In the genomic region with DNA sequence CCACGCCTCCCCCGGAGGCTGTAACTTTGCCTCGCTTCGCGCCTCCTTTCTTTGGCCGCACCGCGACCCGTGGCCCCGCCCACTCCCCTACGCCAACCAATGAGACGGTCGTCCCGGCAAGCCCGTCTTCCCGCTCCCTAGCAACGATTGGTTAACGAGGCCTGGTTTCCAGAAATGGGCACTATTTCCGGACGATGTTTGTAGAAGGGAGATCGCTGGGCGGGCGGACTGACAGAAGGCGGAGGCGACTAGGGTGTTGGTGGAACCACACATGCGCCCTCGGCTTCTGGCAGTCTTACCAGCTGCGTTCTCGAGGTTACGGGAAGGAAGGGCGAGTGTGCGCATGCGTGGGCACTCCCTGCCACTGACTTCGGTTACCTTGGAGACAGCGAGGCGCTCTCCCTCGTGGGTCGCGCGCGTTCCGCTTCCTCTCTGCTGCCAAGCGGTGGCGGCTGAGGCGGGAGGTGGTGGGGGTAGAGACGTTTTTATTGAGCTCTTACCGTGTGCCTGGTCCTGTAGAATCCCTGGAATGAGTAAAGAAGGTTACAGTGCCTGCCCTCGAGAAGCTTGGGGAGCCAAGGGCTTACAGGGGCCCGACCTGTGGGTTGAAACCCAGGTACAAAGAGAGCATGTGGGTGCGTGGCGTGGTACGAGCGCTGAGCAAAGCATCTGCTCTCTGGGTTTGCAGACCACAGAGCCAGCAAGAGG, we compare ENCODE assay signal across 1 cellular context.
TF ChIP-seq lines count a peak whose summit lies in the region.

No MANE protein-coding gene starts in this region.

TF ChIP-seq in HepG2, 621 proteins besides CTCF, POLR2A, EP300 and RAD21 (continued from another document and continues in another):
- TF ChIP-seq ERF (CRISPR knock-in tag; IDR thresholded peaks at IDR 0.05) (peak; percentile 56), ZNF512B (CRISPR knock-in tag; IDR thresholded peaks at IDR 0.05; ENCODE audit: borderline replicate concordance) (peak; percentile 77; the same call in 1 of the 2 replicates), ZNF143 (CRISPR knock-in tag; IDR thresholded peaks at IDR 0.05) (no peak), E2F2 (CRISPR knock-in tag; IDR thresholded peaks at IDR 0.05; ENCODE audit: borderline replicate concordance) (no peak), RFX5 (IDR thresholded peaks at IDR 0.05; ENCODE audit: low read depth, low read length) (peak; percentile 93), ZNF101 (CRISPR knock-in tag; IDR thresholded peaks at IDR 0.05; ENCODE audit: borderline replicate concordance, low read depth) (no peak; the same call in 1 of the 2 replicates), RCOR2 (CRISPR knock-in tag; IDR thresholded peaks at IDR 0.05) (no peak), TBP (CRISPR knock-in tag; IDR thresholded peaks at IDR 0.05) (no peak; the same call in 1 of the 2 replicates), ZNF354B (CRISPR knock-in tag; IDR thresholded peaks at IDR 0.05) (no peak), ZNF605 (CRISPR knock-in tag; IDR thresholded peaks at IDR 0.05) (peak; percentile 62; the same call in 1 of the 2 replicates), ZNF225 (CRISPR knock-in tag; IDR thresholded peaks at IDR 0.05) (no peak), ZNF207 (IDR thresholded peaks at IDR 0.05; ENCODE audit: borderline replicate concordance) (no peak), ZC3H13 (CRISPR knock-in tag; IDR thresholded peaks at IDR 0.05) (no peak), KMT2B (CRISPR knock-in tag; IDR thresholded peaks at IDR 0.05) (no peak; the same call in none of the 2 replicates), PTBP1 (IDR thresholded peaks at IDR 0.05; ENCODE audit: low read depth, low read length, poor library complexity, severe bottlenecking) (no peak), RFXAP (CRISPR knock-in tag; IDR thresholded peaks at IDR 0.05; ENCODE audit: borderline replicate concordance) (peak; percentile 99), TMF1 (CRISPR knock-in tag; IDR thresholded peaks at IDR 0.05; ENCODE audit: low read depth) (no peak), ZNF564 (CRISPR knock-in tag; IDR thresholded peaks at IDR 0.05) (no peak), CHCHD3 (CRISPR knock-in tag; IDR thresholded peaks at IDR 0.05) (no peak), DPF2 (CRISPR knock-in tag; IDR thresholded peaks at IDR 0.05; ENCODE audit: borderline replicate concordance, low read depth) (no peak), ZBTB42 (CRISPR knock-in tag; IDR thresholded peaks at IDR 0.05) (no peak), REL (CRISPR knock-in tag; conservative IDR thresholded peaks at IDR 0.05) (no peak), EEA1 (CRISPR knock-in tag; IDR thresholded peaks at IDR 0.05; ENCODE audit: borderline replicate concordance) (no peak), HOXA3 (CRISPR knock-in tag; IDR thresholded peaks at IDR 0.05) (no peak; the same call in 1 of the 2 replicates), ZNF205 (CRISPR knock-in tag; IDR thresholded peaks at IDR 0.05) (no peak; the same call in none of the 2 replicates), KAT7 (CRISPR knock-in tag; IDR thresholded peaks at IDR 0.05; ENCODE audit: borderline replicate concordance) (no peak), SATB2 (CRISPR knock-in tag; IDR thresholded peaks at IDR 0.05) (no peak), ZNF430 (CRISPR knock-in tag; IDR thresholded peaks at IDR 0.05) (no peak; the same call in 1 of the 2 replicates), ZKSCAN1 (IDR thresholded peaks at IDR 0.05; ENCODE audit: low read length) (no peak), ZNF224 (CRISPR knock-in tag; IDR thresholded peaks at IDR 0.05) (no peak), NRL (CRISPR knock-in tag; IDR thresholded peaks at IDR 0.05; ENCODE audit: borderline replicate concordance) (peak; percentile 63), ZNF678 (CRISPR knock-in tag; IDR thresholded peaks at IDR 0.05) (no peak; the same call in 1 of the 2 replicates), DNMT3B (CRISPR knock-in tag; conservative IDR thresholded peaks at IDR 0.05) (no peak), GABPA (IDR thresholded peaks at IDR 0.05; ENCODE audit: low read depth, low read length) (no peak), GABPA (CRISPR knock-in tag; IDR thresholded peaks at IDR 0.05; ENCODE audit: low read depth) (peak; percentile 74), SOX5 (CRISPR knock-in tag; IDR thresholded peaks at IDR 0.05; ENCODE audit: borderline replicate concordance) (no peak; the same call in 1 of the 2 replicates), HNRNPK (IDR thresholded peaks at IDR 0.05; ENCODE audit: low read depth, low read length, poor library complexity, severe bottlenecking) (no peak), HMG20B (CRISPR knock-in tag; conservative IDR thresholded peaks at IDR 0.05) (no peak), ZKSCAN5 (CRISPR knock-in tag; IDR thresholded peaks at IDR 0.05) (no peak), MATR3 (CRISPR knock-in tag; IDR thresholded peaks at IDR 0.05) (no peak), ZNF253 (CRISPR knock-in tag; IDR thresholded peaks at IDR 0.05; ENCODE audit: borderline replicate concordance) (no peak), ZFP36L2 (CRISPR knock-in tag; IDR thresholded peaks at IDR 0.05) (no peak), EHMT2 (IDR thresholded peaks at IDR 0.05; ENCODE audit: borderline replicate concordance, low read depth, low read length) (no peak; the same call in 1 of the 2 replicates), CHD2 (IDR thresholded peaks at IDR 0.05; ENCODE audit: low read depth, low read length) (no peak)
- TF ChIP-seq, protein P1, sequence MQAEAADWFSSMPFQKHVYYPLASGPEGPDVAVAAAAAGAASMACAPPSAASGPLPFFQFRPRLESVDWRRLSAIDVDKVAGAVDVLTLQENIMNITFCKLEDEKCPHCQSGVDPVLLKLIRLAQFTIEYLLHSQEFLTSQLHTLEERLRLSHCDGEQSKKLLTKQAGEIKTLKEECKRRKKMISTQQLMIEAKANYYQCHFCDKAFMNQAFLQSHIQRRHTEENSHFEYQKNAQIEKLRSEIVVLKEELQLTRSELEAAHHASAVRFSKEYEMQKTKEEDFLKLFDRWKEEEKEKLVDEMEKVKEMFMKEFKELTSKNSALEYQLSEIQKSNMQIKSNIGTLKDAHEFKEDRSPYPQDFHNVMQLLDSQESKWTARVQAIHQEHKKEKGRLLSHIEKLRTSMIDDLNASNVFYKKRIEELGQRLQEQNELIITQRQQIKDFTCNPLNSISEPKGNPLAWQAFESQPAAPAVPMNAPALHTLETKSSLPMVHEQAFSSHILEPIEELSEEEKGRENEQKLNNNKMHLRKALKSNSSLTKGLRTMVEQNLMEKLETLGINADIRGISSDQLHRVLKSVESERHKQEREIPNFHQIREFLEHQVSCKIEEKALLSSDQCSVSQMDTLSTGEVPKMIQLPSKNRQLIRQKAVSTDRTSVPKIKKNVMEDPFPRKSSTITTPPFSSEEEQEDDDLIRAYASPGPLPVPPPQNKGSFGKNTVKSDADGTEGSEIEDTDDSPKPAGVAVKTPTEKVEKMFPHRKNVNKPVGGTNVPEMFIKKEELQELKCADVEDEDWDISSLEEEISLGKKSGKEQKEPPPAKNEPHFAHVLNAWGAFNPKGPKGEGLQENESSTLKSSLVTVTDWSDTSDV (CRISPR knock-in tag; IDR thresholded peaks at IDR 0.05), result no peak
- TF ChIP-seq, protein P2, sequence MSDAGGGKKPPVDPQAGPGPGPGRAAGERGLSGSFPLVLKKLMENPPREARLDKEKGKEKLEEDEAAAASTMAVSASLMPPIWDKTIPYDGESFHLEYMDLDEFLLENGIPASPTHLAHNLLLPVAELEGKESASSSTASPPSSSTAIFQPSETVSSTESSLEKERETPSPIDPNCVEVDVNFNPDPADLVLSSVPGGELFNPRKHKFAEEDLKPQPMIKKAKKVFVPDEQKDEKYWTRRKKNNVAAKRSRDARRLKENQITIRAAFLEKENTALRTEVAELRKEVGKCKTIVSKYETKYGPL (CRISPR knock-in tag; IDR thresholded peaks at IDR 0.05), result no peak
- TF ChIP-seq, protein P3, sequence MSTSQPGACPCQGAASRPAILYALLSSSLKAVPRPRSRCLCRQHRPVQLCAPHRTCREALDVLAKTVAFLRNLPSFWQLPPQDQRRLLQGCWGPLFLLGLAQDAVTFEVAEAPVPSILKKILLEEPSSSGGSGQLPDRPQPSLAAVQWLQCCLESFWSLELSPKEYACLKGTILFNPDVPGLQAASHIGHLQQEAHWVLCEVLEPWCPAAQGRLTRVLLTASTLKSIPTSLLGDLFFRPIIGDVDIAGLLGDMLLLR (CRISPR knock-in tag; IDR thresholded peaks at IDR 0.05), result peak; percentile 93
- TF ChIP-seq, protein P4, sequence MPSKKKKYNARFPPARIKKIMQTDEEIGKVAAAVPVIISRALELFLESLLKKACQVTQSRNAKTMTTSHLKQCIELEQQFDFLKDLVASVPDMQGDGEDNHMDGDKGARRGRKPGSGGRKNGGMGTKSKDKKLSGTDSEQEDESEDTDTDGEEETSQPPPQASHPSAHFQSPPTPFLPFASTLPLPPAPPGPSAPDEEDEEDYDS (CRISPR knock-in tag; IDR thresholded peaks at IDR 0.05), result peak; percentile 94
- TF ChIP-seq, protein P5, sequence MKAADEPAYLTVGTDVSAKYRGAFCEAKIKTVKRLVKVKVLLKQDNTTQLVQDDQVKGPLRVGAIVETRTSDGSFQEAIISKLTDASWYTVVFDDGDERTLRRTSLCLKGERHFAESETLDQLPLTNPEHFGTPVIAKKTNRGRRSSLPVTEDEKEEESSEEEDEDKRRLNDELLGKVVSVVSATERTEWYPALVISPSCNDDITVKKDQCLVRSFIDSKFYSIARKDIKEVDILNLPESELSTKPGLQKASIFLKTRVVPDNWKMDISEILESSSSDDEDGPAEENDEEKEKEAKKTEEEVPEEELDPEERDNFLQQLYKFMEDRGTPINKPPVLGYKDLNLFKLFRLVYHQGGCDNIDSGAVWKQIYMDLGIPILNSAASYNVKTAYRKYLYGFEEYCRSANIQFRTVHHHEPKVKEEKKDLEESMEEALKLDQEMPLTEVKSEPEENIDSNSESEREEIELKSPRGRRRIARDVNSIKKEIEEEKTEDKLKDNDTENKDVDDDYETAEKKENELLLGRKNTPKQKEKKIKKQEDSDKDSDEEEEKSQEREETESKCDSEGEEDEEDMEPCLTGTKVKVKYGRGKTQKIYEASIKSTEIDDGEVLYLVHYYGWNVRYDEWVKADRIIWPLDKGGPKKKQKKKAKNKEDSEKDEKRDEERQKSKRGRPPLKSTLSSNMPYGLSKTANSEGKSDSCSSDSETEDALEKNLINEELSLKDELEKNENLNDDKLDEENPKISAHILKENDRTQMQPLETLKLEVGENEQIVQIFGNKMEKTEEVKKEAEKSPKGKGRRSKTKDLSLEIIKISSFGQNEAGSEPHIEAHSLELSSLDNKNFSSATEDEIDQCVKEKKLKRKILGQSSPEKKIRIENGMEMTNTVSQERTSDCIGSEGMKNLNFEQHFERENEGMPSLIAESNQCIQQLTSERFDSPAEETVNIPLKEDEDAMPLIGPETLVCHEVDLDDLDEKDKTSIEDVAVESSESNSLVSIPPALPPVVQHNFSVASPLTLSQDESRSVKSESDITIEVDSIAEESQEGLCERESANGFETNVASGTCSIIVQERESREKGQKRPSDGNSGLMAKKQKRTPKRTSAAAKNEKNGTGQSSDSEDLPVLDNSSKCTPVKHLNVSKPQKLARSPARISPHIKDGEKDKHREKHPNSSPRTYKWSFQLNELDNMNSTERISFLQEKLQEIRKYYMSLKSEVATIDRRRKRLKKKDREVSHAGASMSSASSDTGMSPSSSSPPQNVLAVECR (CRISPR knock-in tag; IDR thresholded peaks at IDR 0.05; ENCODE audit: borderline replicate concordance), result peak; percentile 91
- TF ChIP-seq, protein P6, sequence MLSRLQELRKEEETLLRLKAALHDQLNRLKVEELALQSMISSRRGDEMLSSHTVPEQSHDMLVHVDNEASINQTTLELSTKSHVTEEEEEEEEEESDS (CRISPR knock-in tag; IDR thresholded peaks at IDR 0.05; ENCODE audit: borderline replicate concordance), result no peak
- TF ChIP-seq, protein P7, sequence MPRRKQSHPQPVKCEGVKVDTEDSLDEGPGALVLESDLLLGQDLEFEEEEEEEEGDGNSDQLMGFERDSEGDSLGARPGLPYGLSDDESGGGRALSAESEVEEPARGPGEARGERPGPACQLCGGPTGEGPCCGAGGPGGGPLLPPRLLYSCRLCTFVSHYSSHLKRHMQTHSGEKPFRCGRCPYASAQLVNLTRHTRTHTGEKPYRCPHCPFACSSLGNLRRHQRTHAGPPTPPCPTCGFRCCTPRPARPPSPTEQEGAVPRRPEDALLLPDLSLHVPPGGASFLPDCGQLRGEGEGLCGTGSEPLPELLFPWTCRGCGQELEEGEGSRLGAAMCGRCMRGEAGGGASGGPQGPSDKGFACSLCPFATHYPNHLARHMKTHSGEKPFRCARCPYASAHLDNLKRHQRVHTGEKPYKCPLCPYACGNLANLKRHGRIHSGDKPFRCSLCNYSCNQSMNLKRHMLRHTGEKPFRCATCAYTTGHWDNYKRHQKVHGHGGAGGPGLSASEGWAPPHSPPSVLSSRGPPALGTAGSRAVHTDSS (CRISPR knock-in tag; conservative IDR thresholded peaks at IDR 0.05), result no peak
- TF ChIP-seq, protein P8, sequence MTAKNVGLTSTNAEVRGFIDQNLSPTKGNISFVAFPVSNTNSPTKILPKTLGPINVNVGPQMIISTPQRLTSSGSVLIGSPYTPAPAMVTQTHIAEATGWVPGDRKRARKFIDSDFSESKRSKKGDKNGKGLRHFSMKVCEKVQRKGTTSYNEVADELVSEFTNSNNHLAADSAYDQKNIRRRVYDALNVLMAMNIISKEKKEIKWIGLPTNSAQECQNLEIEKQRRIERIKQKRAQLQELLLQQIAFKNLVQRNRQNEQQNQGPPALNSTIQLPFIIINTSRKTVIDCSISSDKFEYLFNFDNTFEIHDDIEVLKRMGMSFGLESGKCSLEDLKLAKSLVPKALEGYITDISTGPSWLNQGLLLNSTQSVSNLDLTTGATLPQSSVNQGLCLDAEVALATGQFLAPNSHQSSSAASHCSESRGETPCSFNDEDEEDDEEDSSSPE (CRISPR knock-in tag; IDR thresholded peaks at IDR 0.05), result peak; percentile 95
